16 cellular contexts compared by ENCODE assay signal in genomic region chrX:107849747-107850478, GRCh38. TPM values are rescaled to one million over a fixed set of nuclear protein-coding genes. Genes with fewer than 3 reads are reported as not detected.
DNase-seq lines count a peak whose midpoint lies in the region; ATAC-seq and TF ChIP-seq lines count a peak whose summit lies in the region.
"Had no signal": no experiment of that assay in that cellular context is flagged by ENCODE, and none has a peak within 500 bp of the region (broad histone marks: within the 10 kb centered on the region; RNA-seq: fewer than 3 reads in every experiment).

No MANE protein-coding gene starts in this region.

- no peak overlapping the region for H2AFZ ChIP-seq in neural progenitor cell (replicated peaks)

- no peaks in the 10 kb centered on the region for H3K79me2 ChIP-seq in neural progenitor cell (ENCODE audit: low read depth)

- H3K27ac ChIP-seq in neural progenitor cell (no peak overlapping the region), transverse colon (no peak overlapping the region)
- H3K27ac ChIP-seq: BLaER1 had no signal

- no peaks in the 10 kb centered on the region for H3K27me3 Mint-ChIP-seq in activated naive CD4-positive, alpha-beta T cell treated with anti-CD3 and anti-CD28 coated beads, Interleukin-2, amount 50 U/mL, for 24 hours
- no peaks in the 10 kb centered on the region for H3K27me3 Mint-ChIP-seq in neural progenitor cell (ENCODE audit: insufficient read depth, low read depth)
- H3K27me3 Mint-ChIP-seq: activated CD4-positive, alpha-beta T cell treated with anti-CD3 and anti-CD28 coated beads, Interleukin-2, amount 10 ng/mL, durations not matched to agents 7 days and 5 days; naive thymus-derived CD4-positive, alpha-beta T cell; type B pancreatic cell had no signal

- WGBS in transverse colon (ENCODE audit: low coverage in 1 of 2), 2 donors = 51 to 56% methylated on average over 2 to 5 of the region's 5 CpGs

- no peak for DNase-seq in activated naive CD4-positive, alpha-beta T cell treated with anti-CD3 and anti-CD28 coated beads, Interleukin-2, amount 50 U/mL, for 72 hours (ENCODE audit: low spot score in 2 of 2)
- DNase-seq in LNCaP clone FGC (ENCODE audit: low read depth) (peak; percentile 44), dermis blood vessel endothelial cell (peak; percentile 70), neural progenitor cell (ENCODE audit: low spot score) (no peak), transverse colon (no peak), NCI-H1105 treated with DMSO at 0.1 percent for 48 hours (lab: John Stamatoyannopoulos, UW) (no peak), midbrain (lab: John Stamatoyannopoulos, UW) (no peak)
- DNase-seq: activated CD4-positive, alpha-beta T cell treated with anti-CD3 and anti-CD28 coated beads, Interleukin-2, amount 10 ng/mL, durations not matched to agents 7 days and 5 days; activated naive CD4-positive, alpha-beta T cell treated with Interleukin-2 at 50 U/mL for 16 hours; effector CD4-positive, alpha-beta T cell; KG1 had no signal

- H3F3A ChIP-seq in neural progenitor cell (ENCODE audit: low read depth) = no peaks in the 10 kb centered on the region

- ATAC-seq in activated naive CD4-positive, alpha-beta T cell treated with anti-CD3 and anti-CD28 coated beads, Interleukin-2, amount 50 U/mL, for 72 hours = no peak
- ATAC-seq: naive thymus-derived CD4-positive, alpha-beta T cell; SK-N-SH treated with all-trans-retinoic acid at 6 μM for 48 hours had no signal

- intact Hi-C loops in transverse colon (cut with DNase I; ENCODE audit: low total_unique reads) = no loop called here

- no peaks in the 10 kb centered on the region for H3K4me1 ChIP-seq in neural progenitor cell
- no peaks in the 10 kb centered on the region for H3K4me1 ChIP-seq in transverse colon
- H3K4me1 ChIP-seq: BLaER1 had no signal

- no peaks in the 10 kb centered on the region for H3K36me3 ChIP-seq in neural progenitor cell
- no peaks in the 10 kb centered on the region for H3K36me3 ChIP-seq in transverse colon
- H3K36me3 ChIP-seq: BLaER1 had no signal

- H3K4me2 ChIP-seq in neural progenitor cell = no peak overlapping the region
- H3K4me2 ChIP-seq: BLaER1 had no signal

- no peak overlapping the region for H3K9ac ChIP-seq in neural progenitor cell
- H3K9ac ChIP-seq: BLaER1 had no signal

- no peaks in the 10 kb centered on the region for H3K9me3 ChIP-seq in neural progenitor cell (ENCODE audit: low read depth)
- no peaks in the 10 kb centered on the region for H3K9me3 ChIP-seq in transverse colon
- H3K9me3 ChIP-seq: BLaER1 had no signal

- H4K20me1 ChIP-seq in neural progenitor cell (ENCODE audit: low read depth) = no peaks in the 10 kb centered on the region
- H4K20me1 ChIP-seq: BLaER1 had no signal

- H3K4me3 ChIP-seq in LNCaP clone FGC (ENCODE audit: low read depth, low read length) (no peak overlapping the region), neural progenitor cell (no peak overlapping the region), transverse colon (no peak overlapping the region)
- H3K4me3 ChIP-seq: BLaER1 had no signal

- H3K27me3 ChIP-seq in neural progenitor cell = no peaks in the 10 kb centered on the region
- H3K27me3 ChIP-seq in transverse colon = no peaks in the 10 kb centered on the region

- in situ Hi-C loops in transverse colon (cut with MboI; ENCODE audit: low pct_ligation_motif_present in 1 of 4, low pct_unique_long_range_greater_than_20kb in 1 of 4, low sequenced_read_pairs in 3 of 4) = no loop called here

- peaks cover 14% of the 10 kb centered on the region for H3K4me1 Mint-ChIP-seq in activated naive CD4-positive, alpha-beta T cell treated with anti-CD3 and anti-CD28 coated beads, Interleukin-2, amount 50 U/mL, for 24 hours
- no peaks in the 10 kb centered on the region for H3K4me1 Mint-ChIP-seq in neural progenitor cell

- H3K4me3 Mint-ChIP-seq in activated naive CD4-positive, alpha-beta T cell treated with anti-CD3 and anti-CD28 coated beads, Interleukin-2, amount 50 U/mL, for 24 hours = peak overlapping the region; percentile 3
- H3K4me3 Mint-ChIP-seq in neural progenitor cell = no peak overlapping the region
- H3K4me3 Mint-ChIP-seq: activated CD4-positive, alpha-beta T cell treated with anti-CD3 and anti-CD28 coated beads, Interleukin-2, amount 10 ng/mL, durations not matched to agents 7 days and 5 days; naive thymus-derived CD4-positive, alpha-beta T cell; type B pancreatic cell had no signal

- peaks cover 4% of the 10 kb centered on the region for H3K36me3 Mint-ChIP-seq in activated naive CD4-positive, alpha-beta T cell treated with anti-CD3 and anti-CD28 coated beads, Interleukin-2, amount 50 U/mL, for 24 hours
- no peaks in the 10 kb centered on the region for H3K36me3 Mint-ChIP-seq in activated naive CD4-positive, alpha-beta T cell treated with anti-CD3 and anti-CD28 coated beads, Interleukin-2, amount 50 U/mL, for 72 hours
- H3K36me3 Mint-ChIP-seq in neural progenitor cell = no peaks in the 10 kb centered on the region
- H3K36me3 Mint-ChIP-seq: type B pancreatic cell had no signal

- no peak for TF ChIP-seq EP300 in transverse colon (IDR thresholded peaks at IDR 0.05; ENCODE audit: low read depth)

- H3K9me3 Mint-ChIP-seq in activated naive CD4-positive, alpha-beta T cell treated with anti-CD3 and anti-CD28 coated beads, Interleukin-2, amount 50 U/mL, for 24 hours = no peaks in the 10 kb centered on the region
- H3K9me3 Mint-ChIP-seq in activated naive CD4-positive, alpha-beta T cell treated with anti-CD3 and anti-CD28 coated beads, Interleukin-2, amount 50 U/mL, for 72 hours = peaks cover 0 to 4% of the 10 kb centered on the region in 2 donors
- no peaks in the 10 kb centered on the region for H3K9me3 Mint-ChIP-seq in neural progenitor cell
- H3K9me3 Mint-ChIP-seq: activated CD4-positive, alpha-beta T cell treated with anti-CD3 and anti-CD28 coated beads, Interleukin-2, amount 10 ng/mL, durations not matched to agents 7 days and 5 days; naive thymus-derived CD4-positive, alpha-beta T cell; type B pancreatic cell had no signal

- no peak for TF ChIP-seq POLR2A in transverse colon (IDR thresholded peaks at IDR 0.05)

- H3K27ac Mint-ChIP-seq in activated naive CD4-positive, alpha-beta T cell treated with anti-CD3 and anti-CD28 coated beads, Interleukin-2, amount 50 U/mL, for 24 hours = no peak overlapping the region
- H3K27ac Mint-ChIP-seq in activated naive CD4-positive, alpha-beta T cell treated with anti-CD3 and anti-CD28 coated beads, Interleukin-2, amount 50 U/mL, for 72 hours = no peak overlapping the region
- H3K27ac Mint-ChIP-seq in neural progenitor cell = no peak overlapping the region
- H3K27ac Mint-ChIP-seq: activated CD4-positive, alpha-beta T cell treated with anti-CD3 and anti-CD28 coated beads, Interleukin-2, amount 10 ng/mL, durations not matched to agents 7 days and 5 days; naive thymus-derived CD4-positive, alpha-beta T cell; type B pancreatic cell had no signal

- TF ChIP-seq CTCF in LNCaP clone FGC (IDR thresholded peaks at IDR 0.05; ENCODE audit: control insufficient read depth, extremely low read depth, insufficient read depth) (no peak; the same call in 1 of the 2 replicates), neural progenitor cell (IDR thresholded peaks at IDR 0.05) (peak; percentile 23), transverse colon (IDR thresholded peaks at IDR 0.05) (no peak)

RNA-seq across cellular contexts. Expression of gene MID2, which starts 24.2 kb away (rescaled TPM):
- total RNA-seq in activated naive CD4-positive, alpha-beta T cell treated with anti-CD3 and anti-CD28 coated beads, Interleukin-2, amount 50 U/mL, for 72 hours = 10 to 100 TPM in 1 of 2 donors, 1 to 10 TPM in 1; 8.4 to 10.3 TPM
- total RNA-seq in dermis blood vessel endothelial cell (114 and 159 TPM in 2 replicates), neural progenitor cell (ENCODE audit: low replicate concordance) (1.2 and 3.8 TPM in 2 replicates), transverse colon (10 to 100 TPM in 2 of 4 donors, 1 to 10 TPM in 2; 4.6 to 76.6 (median 12.8) TPM)

Comparison
In these comparisons a context has a peak if more than half of its experiments do, and no peak if none do; other contexts are left out.
1. DNase-seq: peak in LNCaP clone FGC (single experiment) and dermis blood vessel endothelial cell (single experiment); none in activated naive CD4-positive, alpha-beta T cell treated with anti-CD3 and anti-CD28 coated beads, Interleukin-2, amount 50 U/mL, for 72 hours (0 of 2), neural progenitor cell (single experiment), transverse colon (single experiment), NCI-H1105 treated with DMSO at 0.1 percent for 48 hours (single experiment) and midbrain (single experiment).